Comparison of ENCODE assay signal across 1 cellular context in the genomic region with DNA sequence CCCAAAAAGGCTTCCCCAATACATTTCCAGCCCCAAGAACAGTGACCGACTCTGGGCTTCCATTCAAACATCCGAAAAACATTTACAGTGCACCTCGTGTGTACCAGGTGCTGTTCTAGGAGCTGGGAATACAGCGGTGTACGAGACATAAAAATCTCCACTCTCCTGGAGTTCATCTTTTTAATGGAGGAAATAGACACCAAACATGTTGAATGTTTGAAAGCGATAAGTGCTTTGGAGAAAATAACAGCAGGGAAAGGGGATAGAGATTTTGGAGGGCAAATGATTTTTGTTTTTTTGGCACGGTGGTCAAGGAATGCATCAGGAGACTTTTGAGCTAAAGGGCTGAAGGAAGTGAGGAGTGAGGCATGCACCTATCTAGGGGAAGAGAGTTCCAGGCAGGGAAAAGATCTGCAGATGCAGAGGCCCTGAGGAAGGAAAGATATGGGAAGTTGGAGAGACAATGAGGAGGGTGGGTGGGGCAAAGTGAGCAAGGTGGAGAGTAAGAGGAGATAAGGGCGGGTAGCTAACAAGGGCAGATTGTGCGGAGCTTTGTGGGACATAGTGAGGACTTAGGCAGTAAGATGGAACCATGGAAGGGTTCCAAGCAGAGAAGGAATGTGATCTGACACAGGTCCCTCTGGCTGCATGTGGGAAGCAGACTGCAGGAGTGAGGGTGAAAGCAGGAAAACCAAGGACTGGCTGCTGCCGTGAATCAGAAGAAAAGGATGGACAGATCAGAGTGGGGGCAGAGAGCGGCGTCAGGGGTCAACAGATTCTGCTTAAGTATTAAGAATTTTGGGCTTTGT.
TF ChIP-seq lines count a peak whose summit lies in the region.

No MANE protein-coding gene starts in this region.

TF ChIP-seq in IMR-90, 13 proteins besides CTCF, POLR2A, EP300 and RAD21 (continued from another document):
- TF ChIP-seq CEBPB (IDR thresholded peaks at IDR 0.05; ENCODE audit: low read depth, low read length) (no peak), CHD1 (IDR thresholded peaks at IDR 0.05; ENCODE audit: low read depth, low read length) (no peak), MXI1 (IDR thresholded peaks at IDR 0.05; ENCODE audit: borderline replicate concordance, low read depth, low read length) (no peak), SMC3 (IDR thresholded peaks at IDR 0.05; ENCODE audit: low read depth, low read length) (no peak), FOS (IDR thresholded peaks at IDR 0.05; ENCODE audit: low read depth, low read length) (no peak), MAFK (IDR thresholded peaks at IDR 0.05; ENCODE audit: low read depth, low read length) (no peak), NFE2L2 (IDR thresholded peaks at IDR 0.05; ENCODE audit: low read depth, low read length) (no peak), MAZ (IDR thresholded peaks at IDR 0.05; ENCODE audit: borderline replicate concordance, low read depth, low read length) (no peak), BHLHE40 (IDR thresholded peaks at IDR 0.05; ENCODE audit: low read depth, low read length) (no peak), RFX5 (IDR thresholded peaks at IDR 0.05; ENCODE audit: low read depth, low read length) (no peak)
- TF ChIP-seq, protein P1, sequence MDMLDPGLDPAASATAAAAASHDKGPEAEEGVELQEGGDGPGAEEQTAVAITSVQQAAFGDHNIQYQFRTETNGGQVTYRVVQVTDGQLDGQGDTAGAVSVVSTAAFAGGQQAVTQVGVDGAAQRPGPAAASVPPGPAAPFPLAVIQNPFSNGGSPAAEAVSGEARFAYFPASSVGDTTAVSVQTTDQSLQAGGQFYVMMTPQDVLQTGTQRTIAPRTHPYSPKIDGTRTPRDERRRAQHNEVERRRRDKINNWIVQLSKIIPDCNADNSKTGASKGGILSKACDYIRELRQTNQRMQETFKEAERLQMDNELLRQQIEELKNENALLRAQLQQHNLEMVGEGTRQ (IDR thresholded peaks at IDR 0.05; ENCODE audit: low read depth, low read length): no peak
